Comparison of ENCODE assay signal across 8 cellular contexts in genomic region chr7:47991270-47991669, GRCh38. TPM values are rescaled to one million over a fixed set of nuclear protein-coding genes. Genes with fewer than 3 reads are reported as not detected.
DNase-seq lines count a peak whose midpoint lies in the region; ATAC-seq and TF ChIP-seq lines count a peak whose summit lies in the region.

No MANE protein-coding gene starts in this region.

- ATAC-seq in HG02973 (IDR thresholded peaks at IDR 0.05; ENCODE audit: unreplicated experiment) (peak; percentile 5), GM18873 (IDR thresholded peaks at IDR 0.05; ENCODE audit: low FRiP score, unreplicated experiment) (no peak)

- no peaks in the 10 kb centered on the region for H3K36me3 Mint-ChIP-seq in CD14-positive monocyte
- H3K36me3 Mint-ChIP-seq in brain, result no peaks in the 10 kb centered on the region
- no peaks in the 10 kb centered on the region for H3K36me3 Mint-ChIP-seq in nephron progenitor cell (ENCODE audit: low read depth)

- H3K4me3 Mint-ChIP-seq in CD14-positive monocyte, result peak overlapping the region; percentile 97 to 100
- peak overlapping the region in 4 of 5 experiments; percentile 4 to 87 (median 45) for H3K4me3 Mint-ChIP-seq in brain
- peak overlapping the region; percentile 78 for H3K4me3 Mint-ChIP-seq in nephron progenitor cell

- intact Hi-C loops in CD14-positive monocyte (cut with micrococcal nuclease), result loop anchor here in 1 of 2 donors (5.0 kb wide), 1 partner anchor 116 kb away; no protein-coding TSS in a partner anchor

- H3K27ac Mint-ChIP-seq in CD14-positive monocyte (peak overlapping the region in 6 of 7 donors; percentile 77 to 95 (median 91)), brain (peak overlapping the region in 1 of 5 experiments; percentile 87), nephron progenitor cell (peak overlapping the region; percentile 94)

- TF ChIP-seq CTCF in CD14-positive monocyte (IDR thresholded peaks at IDR 0.05) (no peak), brain (conservative IDR thresholded peaks at IDR 0.05) (no peak), nephron progenitor cell (IDR thresholded peaks at IDR 0.05) (no peak)

- DNase-seq in CD14-positive monocyte (ENCODE audit: low spot score) (no peak), nephron progenitor cell (no peak), NCI-H526 treated with DMSO at 0.1 percent for 48 hours (lab: John Stamatoyannopoulos, UW) (no peak), NCI-H345 treated with DMSO at 0.1 percent for 48 hours (lab: John Stamatoyannopoulos, UW; ENCODE audit: unreplicated experiment) (no peak), DMS79 (lab: John Stamatoyannopoulos, UW) (no peak)

- H3K4me1 Mint-ChIP-seq in CD14-positive monocyte (peaks cover 18% of the 10 kb centered on the region), brain (peaks cover 16% of the 10 kb centered on the region), nephron progenitor cell (peaks cover 40% of the 10 kb centered on the region)

- H3K9me3 Mint-ChIP-seq in CD14-positive monocyte (peaks cover 0 to 4% (median 0%) of the 10 kb centered on the region in 7 donors), brain (peaks cover 0 to 5% (median 0%) of the 10 kb centered on the region in 5 experiments), nephron progenitor cell (no peaks in the 10 kb centered on the region)

- peaks cover 0 to 3% (median 0%) of the 10 kb centered on the region in 3 donors for H3K27me3 Mint-ChIP-seq in CD14-positive monocyte (ENCODE audit: low read depth in 3 of 3)
- H3K27me3 Mint-ChIP-seq in brain, result peaks cover 14% of the 10 kb centered on the region
- H3K27me3 Mint-ChIP-seq in nephron progenitor cell (ENCODE audit: low read depth, poor library complexity), result peaks cover 4% of the 10 kb centered on the region

RNA-seq across cellular contexts. Expression of gene HUS1, which starts 11.9 kb away (rescaled TPM):
- 10 to 100 TPM; 37.7 to 45.9 TPM for polyA plus RNA-seq in CD14-positive monocyte
- polyA plus RNA-seq in brain (ENCODE audit: insufficient read depth, low read depth, low replicate concordance), result 9.7 TPM

RNA-seq across cellular contexts. Expression of gene SUN3, which starts 37.6 kb away (rescaled TPM):
- not detected for polyA plus RNA-seq in CD14-positive monocyte
- polyA plus RNA-seq in brain (ENCODE audit: insufficient read depth, low read depth, low replicate concordance), result not detected

RNA-seq across cellular contexts. Expression of gene PKD1L1, which starts 43.0 kb away (rescaled TPM):
- polyA plus RNA-seq in CD14-positive monocyte (not detected), brain (ENCODE audit: insufficient read depth, low read depth, low replicate concordance) (not detected)

RNA-seq across cellular contexts. Expression of gene C7orf57, which starts 44.1 kb away (rescaled TPM):
- polyA plus RNA-seq in CD14-positive monocyte (not detected), brain (ENCODE audit: insufficient read depth, low read depth, low replicate concordance) (not detected)

Comparison
In these comparisons a context has a peak if more than half of its experiments do, and no peak if none do; other contexts are left out.
1. H3K4me3 Mint-ChIP-seq: peak in every context shown above with its lines; median percentile 98 in CD14-positive monocyte; 78 in nephron progenitor cell; 45 in brain.